10 cellular contexts compared by ENCODE assay signal in the genomic region with DNA sequence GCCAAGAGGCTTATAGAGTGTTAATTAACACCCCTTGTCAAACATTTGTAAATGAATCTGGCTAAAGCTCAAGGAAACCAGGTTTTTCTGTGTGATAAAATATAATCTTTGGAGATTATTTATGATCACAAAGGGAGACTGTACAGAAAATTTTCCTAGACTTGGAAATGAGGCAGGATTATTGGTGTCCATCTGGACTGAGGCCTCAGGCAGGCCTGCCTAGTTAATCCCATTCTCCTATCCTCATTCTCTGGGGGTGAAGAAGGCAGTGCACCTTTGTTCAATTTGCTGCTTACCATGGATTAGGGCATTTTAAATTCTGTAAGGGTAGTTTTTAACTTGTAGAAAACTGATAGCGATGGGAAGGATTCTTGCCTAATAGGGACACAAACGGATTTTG.
"Had no signal": no experiment of that assay in that cellular context is flagged by ENCODE, and none has a peak within 500 bp of the region (broad histone marks: within the 10 kb centered on the region; RNA-seq: fewer than 3 reads in every experiment).

No MANE protein-coding gene starts in this region.

- H3K4me1 ChIP-seq: psoas muscle, right lobe of liver, upper lobe of left lung had no signal

- DNase-seq: aorta, foreskin melanocyte, head of caudate nucleus, psoas muscle, right lobe of liver, upper lobe of left lung had no signal

- H3K27ac Mint-ChIP-seq: memory B cell had no signal

- H3K9me3 ChIP-seq: psoas muscle, right lobe of liver, upper lobe of left lung had no signal

- H3K36me3 ChIP-seq: cardiac muscle cell, right lobe of liver, upper lobe of left lung had no signal

- ATAC-seq: left lobe of liver, psoas muscle, right lobe of liver had no signal

- H3K4me3 ChIP-seq: cardiac muscle cell, psoas muscle, right lobe of liver had no signal

- H3K36me3 Mint-ChIP-seq: memory B cell had no signal

- H3K9me3 Mint-ChIP-seq: activated T-helper 2 cell treated with anti-CD3 and anti-CD28 coated beads, Interferon-gamma antibody, Interleukin-2, Interleukin-4, amounts not matched to agents 10 μg/mL and 5 μg/mL and 100 μg/mL, durations not matched to agents 14 hours and 24 hours and 36 hours; memory B cell had no signal

- H3K27me3 ChIP-seq: cardiac muscle cell, right lobe of liver, upper lobe of left lung had no signal
